ENCODE assay signal across 12 cellular contexts in genomic region chrX:24561121-24561520, GRCh38.
DNase-seq lines count a peak whose midpoint lies in the region; ATAC-seq, FAIRE-seq and TF ChIP-seq lines count a peak whose summit lies in the region.
"Had no signal": no experiment of that assay in that cellular context is flagged by ENCODE, and none has a peak within 500 bp of the region (broad histone marks: within the 10 kb centered on the region; RNA-seq: fewer than 3 reads in every experiment).

No MANE protein-coding gene starts in this region.

- no peak for FAIRE-seq in endothelial cell of umbilical vein (lab: Jason Lieb, UNC)

- H2AFZ ChIP-seq in endothelial cell of umbilical vein (ENCODE audit: low read depth, low read length), result no peak overlapping the region

- H3K9me3 ChIP-seq in A673 (ENCODE audit: low read depth, low read length, poor library complexity, severe bottlenecking) (no peaks in the 10 kb centered on the region), endothelial cell of umbilical vein (replicated peaks; ENCODE audit: control insufficient read depth, insufficient read depth, low read length) (no peaks in the 10 kb centered on the region)

- no peak overlapping the region for H3K27ac ChIP-seq in A673 (ENCODE audit: low read depth, low read length, poor library complexity, severe bottlenecking)
- no peak overlapping the region for H3K27ac ChIP-seq in endothelial cell of umbilical vein (ENCODE audit: insufficient read depth, low read depth, low read length)

- no peak for TF ChIP-seq POLR2A in endothelial cell of umbilical vein (IDR thresholded peaks at IDR 0.05; ENCODE audit: low read depth, low read length)

- H3K36me3 ChIP-seq in A673 (ENCODE audit: insufficient read depth, low read length, poor library complexity, severe bottlenecking) (no peaks in the 10 kb centered on the region), endothelial cell of umbilical vein (ENCODE audit: control insufficient read depth in 2 of 2, extremely low read depth in 1 of 2, insufficient read depth in 2 of 2, low read length in 2 of 2) (no peaks in the 10 kb centered on the region)

- H3K9ac ChIP-seq in endothelial cell of umbilical vein (replicated peaks; ENCODE audit: extremely low read depth, insufficient read depth, low read length), result no peak overlapping the region

- H3K79me2 ChIP-seq in endothelial cell of umbilical vein (ENCODE audit: control insufficient read depth, insufficient read depth, low read length), result no peaks in the 10 kb centered on the region

- H3K27me3 ChIP-seq in A673 (replicated peaks; ENCODE audit: insufficient read depth, low read depth, low read length, poor library complexity) (no peaks in the 10 kb centered on the region), endothelial cell of umbilical vein (ENCODE audit: control insufficient read depth in 2 of 2, insufficient read depth in 2 of 2, low read length in 2 of 2) (no peaks in the 10 kb centered on the region)

- POLR2A ChIA-PET in A673 (lab: Charles Lee; ENCODE audit: low non-redundant PET), result no interaction called here
- POLR2A ChIA-PET in endothelial cell of umbilical vein (lab: Charles Lee), result no interaction called here

- H3K36me3 Mint-ChIP-seq in stimulated activated naive B cell treated with anti-CD40 and anti-IgM and Interleukin-4, amounts not matched to agents 10 μg/mL and 1 μg/mL and 100 μg/mL, for 72 hours, result no peaks in the 10 kb centered on the region
- H3K36me3 Mint-ChIP-seq: naive thymus-derived CD4-positive, alpha-beta T cell had no signal

- H3K27ac Mint-ChIP-seq in stimulated activated naive B cell treated with anti-CD40 and anti-IgM and Interleukin-4, amounts not matched to agents 10 μg/mL and 1 μg/mL and 100 μg/mL, for 72 hours, result no peak overlapping the region
- H3K27ac Mint-ChIP-seq: naive thymus-derived CD4-positive, alpha-beta T cell had no signal

- no peaks in the 10 kb centered on the region for H3K9me1 ChIP-seq in endothelial cell of umbilical vein (replicated peaks; ENCODE audit: control insufficient read depth, extremely low read depth, insufficient read depth, low read length)

- no peaks in the 10 kb centered on the region for H3K4me1 Mint-ChIP-seq in stimulated activated naive B cell treated with anti-CD40 and anti-IgM and Interleukin-4, amounts not matched to agents 10 μg/mL and 1 μg/mL and 100 μg/mL, for 72 hours
- H3K4me1 Mint-ChIP-seq: naive thymus-derived CD4-positive, alpha-beta T cell had no signal

- peak; percentile 44 for DNase-seq in A673 (ENCODE audit: low spot score)
- DNase-seq in M059J (ENCODE audit: low read depth), result peak; percentile 26
- DNase-seq in endothelial cell of umbilical vein (ENCODE audit: low read depth, low spot score), result peak; percentile 44
- DNase-seq in left cardiac atrium, result no peak
- DNase-seq in stimulated activated CD4-positive, alpha-beta T cell treated with anti-CD3 and anti-CD28 coated beads, Interleukin-4, amount 100 ng/mL, for 4 hours, result no peak
- DNase-seq in stimulated activated naive B cell treated with anti-CD40 and anti-IgM and Interleukin-4, amounts not matched to agents 10 μg/mL and 1 μg/mL and 100 μg/mL, for 72 hours, result no peak
- DNase-seq: activated naive CD4-positive, alpha-beta T cell treated with anti-CD3 and anti-CD28 coated beads, Interleukin-2, amount 50 U/mL, for 16 hours; DND-41; naive thymus-derived CD4-positive, alpha-beta T cell; NCI-H1436 had no signal

- TF ChIP-seq CTCF in A673 (conservative IDR thresholded peaks at IDR 0.05; ENCODE audit: low read depth, low read length) (peak; percentile 49), GM12874 (IDR thresholded peaks at IDR 0.05; ENCODE audit: insufficient read depth, low read depth, low read length) (peak; percentile 13; the same call in 1 of the 2 replicates), endothelial cell of umbilical vein (IDR thresholded peaks at IDR 0.05; ENCODE audit: extremely low read depth in 1 of 2, insufficient read depth in 1 of 2, low read depth in 1 of 2, low read length in 2 of 2) (peak in 1 of 2 donors; percentile 24)

- BruUV-seq in A673 (replicated peaks; lab: Mats Ljungman, UMichigan) (no TSS peak), endothelial cell of umbilical vein (replicated peaks; lab: Mats Ljungman, UMichigan) (no TSS peak)

- intact Hi-C loops in A673 (cut with micrococcal nuclease; ENCODE audit: unreplicated experiment) (loop anchor here (5.0 kb wide), 1 partner anchor 164 kb away; no protein-coding TSS in a partner anchor), endothelial cell of umbilical vein (cut with micrococcal nuclease) (loop anchor here (1.0 to 2.0 kb wide), 4 partner anchors 46 to 300 kb away; no protein-coding TSS in a partner anchor), left cardiac atrium (cut with DNase I) (loop anchor here in 1 of 2 donors (10.0 kb wide), 1 partner anchor 166 kb away; no protein-coding TSS in a partner anchor)

- peaks cover 0 to 15% of the 10 kb centered on the region in 2 donors for H3K27me3 Mint-ChIP-seq in stimulated activated naive B cell treated with anti-CD40 and anti-IgM and Interleukin-4, amounts not matched to agents 10 μg/mL and 1 μg/mL and 100 μg/mL, for 72 hours
- H3K27me3 Mint-ChIP-seq: naive thymus-derived CD4-positive, alpha-beta T cell had no signal

- no peak overlapping the region for H3K4me3 Mint-ChIP-seq in stimulated activated naive B cell treated with anti-CD40 and anti-IgM and Interleukin-4, amounts not matched to agents 10 μg/mL and 1 μg/mL and 100 μg/mL, for 72 hours
- H3K4me3 Mint-ChIP-seq: naive thymus-derived CD4-positive, alpha-beta T cell had no signal

- no peak for ATAC-seq in left cardiac atrium
- ATAC-seq in HG02759 (IDR thresholded peaks at IDR 0.05; ENCODE audit: unreplicated experiment), result no peak
- no peak for ATAC-seq in stimulated activated naive B cell treated with anti-CD40 and anti-IgM and Interleukin-4, amounts not matched to agents 10 μg/mL and 1 μg/mL and 100 μg/mL, for 72 hours (replicated peaks)
- ATAC-seq: naive thymus-derived CD4-positive, alpha-beta T cell had no signal

- CTCF ChIA-PET in A673 (lab: Charles Lee) (no interaction called here), endothelial cell of umbilical vein (lab: Charles Lee) (interaction anchor here (0.8 to 2.9 kb wide), 6 partner anchors 39 to 191 kb away, joined by 3 to 29 read pairs (median 4); no protein-coding TSS in a partner anchor)

- no peaks in the 10 kb centered on the region for H3K9me3 Mint-ChIP-seq in stimulated activated naive B cell treated with anti-CD40 and anti-IgM and Interleukin-4, amounts not matched to agents 10 μg/mL and 1 μg/mL and 100 μg/mL, for 72 hours

- dilution Hi-C loops in endothelial cell of umbilical vein (cut with MboI; ENCODE audit: extremely low pct_ligation_motif_present, low sequenced_read_pairs), result no loop called here

- no peak overlapping the region for H3K4me2 ChIP-seq in endothelial cell of umbilical vein (ENCODE audit: insufficient read depth, low read length)

- H3K4me3 ChIP-seq in A673 (ENCODE audit: low read depth, low read length, poor library complexity, severe bottlenecking) (no peak overlapping the region), endothelial cell of umbilical vein (replicated peaks in 1 of 3; ENCODE audit: insufficient read depth in 1 of 3, low read depth in 1 of 3, low read length in 3 of 3) (no peak overlapping the region)

- H4K20me1 ChIP-seq in endothelial cell of umbilical vein (replicated peaks; ENCODE audit: control insufficient read depth, extremely low read depth, insufficient read depth, low read length), result no peaks in the 10 kb centered on the region

- H3K4me1 ChIP-seq in A673 (ENCODE audit: insufficient read depth, low read length, poor library complexity, severe bottlenecking) (no peaks in the 10 kb centered on the region), endothelial cell of umbilical vein (ENCODE audit: control insufficient read depth, extremely low read depth, insufficient read depth, low read length) (no peaks in the 10 kb centered on the region)

TF ChIP-seq in endothelial cell of umbilical vein, 7 proteins besides CTCF, POLR2A, EP300 and RAD21:
- TF ChIP-seq FOS (IDR thresholded peaks at IDR 0.05; ENCODE audit: borderline replicate concordance, insufficient read depth, low read length), result no peak
- no peak for TF ChIP-seq JUN (IDR thresholded peaks at IDR 0.05; ENCODE audit: borderline replicate concordance, insufficient read depth, insufficient read length, low read depth)
- TF ChIP-seq POLR2AphosphoS5 (IDR thresholded peaks at IDR 0.05; ENCODE audit: insufficient read depth, low read depth, low read length), result no peak
- TF ChIP-seq GATA2 (IDR thresholded peaks at IDR 0.05; ENCODE audit: insufficient read depth, insufficient read length, low read depth, low read length), result no peak
- no peak for TF ChIP-seq EZH2 (IDR thresholded peaks at IDR 0.05; ENCODE audit: borderline replicate concordance, low read depth, low read length, severe bottlenecking)
- no peak for TF ChIP-seq MAX (IDR thresholded peaks at IDR 0.05; ENCODE audit: insufficient read depth, insufficient read length)
- TF ChIP-seq MYC (IDR thresholded peaks at IDR 0.05; ENCODE audit: low read depth, low read length), result no peak

Comparison
In these comparisons a context has a peak if more than half of its experiments do, and no peak if none do; other contexts are left out.
1. DNase-seq: peak in A673 (single experiment), M059J (single experiment) and endothelial cell of umbilical vein (single experiment); none in left cardiac atrium (single experiment), stimulated activated CD4-positive, alpha-beta T cell treated with anti-CD3 and anti-CD28 coated beads, Interleukin-4, amount 100 ng/mL, for 4 hours (0 of 2) and stimulated activated naive B cell treated with anti-CD40 and anti-IgM and Interleukin-4, amounts not matched to agents 10 μg/mL and 1 μg/mL and 100 μg/mL, for 72 hours (single experiment).